In the genomic region with DNA sequence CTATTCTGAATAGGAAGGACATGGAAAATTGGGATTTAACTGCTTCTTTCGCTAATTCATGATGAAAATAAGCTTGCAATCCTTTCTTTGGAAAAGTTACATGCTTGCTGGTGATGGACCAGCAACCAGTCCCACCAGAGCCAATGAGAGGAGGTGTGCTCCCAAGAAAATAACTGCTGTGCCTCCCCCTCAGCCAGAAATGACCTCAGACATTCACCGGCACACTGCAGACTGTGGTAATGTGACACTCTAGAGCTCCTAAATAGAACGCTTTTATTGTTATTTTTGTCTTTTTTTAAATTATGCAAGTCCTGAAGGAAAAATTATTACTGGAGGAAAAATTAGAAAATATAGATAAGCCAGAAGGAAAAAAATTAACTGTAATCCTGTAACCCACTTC, we compare ENCODE assay signal across 10 cellular contexts. TPM values are rescaled to one million over a fixed set of nuclear protein-coding genes. Genes with fewer than 3 reads are reported as not detected.
DNase-seq lines count a peak whose midpoint lies in the region; ATAC-seq and TF ChIP-seq lines count a peak whose summit lies in the region.
"Had no signal": no experiment of that assay in that cellular context is flagged by ENCODE, and none has a peak within 500 bp of the region (broad histone marks: within the 10 kb centered on the region; RNA-seq: fewer than 3 reads in every experiment).

No MANE protein-coding gene starts in this region.

- H3K27me3 ChIP-seq in fibroblast of lung (ENCODE audit: control insufficient read depth, insufficient read depth, low read length) (no peaks in the 10 kb centered on the region), rectal smooth muscle tissue (ENCODE audit: control insufficient read depth, insufficient read depth, low read length) (no peaks in the 10 kb centered on the region)

- TF ChIP-seq CTCF in HFF-Myc (IDR thresholded peaks at IDR 0.05; ENCODE audit: low read depth, low read length, missing control alignments): no peak
- TF ChIP-seq CTCF in VCaP (conservative IDR thresholded peaks at IDR 0.05): no peak
- no peak for TF ChIP-seq CTCF in fibroblast of lung (conservative IDR thresholded peaks at IDR 0.05 in 1 of 2, IDR thresholded peaks at IDR 0.05 in 1 of 2; ENCODE audit: low read depth in 1 of 2, low read length in 2 of 2)

- H3K4me1 ChIP-seq in fibroblast of lung (ENCODE audit: control insufficient read depth, extremely low read depth, insufficient read depth, low read length) (peaks cover 6% of the 10 kb centered on the region), rectal smooth muscle tissue (ENCODE audit: control insufficient read depth, insufficient read depth, low read length) (peaks cover 16% of the 10 kb centered on the region)

- H4K20me1 ChIP-seq in fibroblast of lung (ENCODE audit: control insufficient read depth, extremely low read depth, insufficient read depth, low read length): peaks cover 2% of the 10 kb centered on the region

- H2AFZ ChIP-seq in fibroblast of lung (ENCODE audit: low read length): no peak overlapping the region

- H3K4me3 ChIP-seq in HFF-Myc (replicated peaks; ENCODE audit: low read depth, low read length) (peak overlapping the region; percentile 77), fibroblast of lung (replicated peaks in 1 of 4; ENCODE audit: control extremely low read depth in 1 of 4, insufficient read depth in 1 of 4, low read depth in 3 of 4, low read length in 4 of 4) (peak overlapping the region in 2 of 4 experiments; percentile 22 to 71), rectal smooth muscle tissue (ENCODE audit: low read length) (peak overlapping the region; percentile 71)

- H3K4me2 ChIP-seq in fibroblast of lung (ENCODE audit: extremely low read depth, insufficient read depth, low read length): peak overlapping the region; percentile 69

- H3K79me2 ChIP-seq in fibroblast of lung (ENCODE audit: control insufficient read depth, insufficient read depth, low read length): peaks cover 68% of the 10 kb centered on the region

- H3K36me3 ChIP-seq in fibroblast of lung (ENCODE audit: control insufficient read depth, insufficient read depth, low read length) (peaks cover 3% of the 10 kb centered on the region), rectal smooth muscle tissue (ENCODE audit: control insufficient read depth, insufficient read depth, low read length) (no peaks in the 10 kb centered on the region)

- H3K9ac ChIP-seq in fibroblast of lung (ENCODE audit: insufficient read depth, low read length) (no peak overlapping the region), rectal smooth muscle tissue (ENCODE audit: low read length) (no peak overlapping the region)

- no peak for ATAC-seq in HG02610 (IDR thresholded peaks at IDR 0.05; ENCODE audit: unreplicated experiment)

- no peaks in the 10 kb centered on the region for H3K9me3 ChIP-seq in fibroblast of lung (ENCODE audit: control insufficient read depth, insufficient read depth, low read depth, low read length)

- H3K27ac ChIP-seq in VCaP: peak overlapping the region; percentile 89
- H3K27ac ChIP-seq in fibroblast of lung (ENCODE audit: insufficient read depth, low read length): no peak overlapping the region
- peak overlapping the region; percentile 85 for H3K27ac ChIP-seq in rectal smooth muscle tissue (ENCODE audit: low read depth, low read length)
- H3K27ac ChIP-seq in substantia nigra (ENCODE audit: low read depth, low read length, poor library complexity, severe bottlenecking): no peak overlapping the region

- no peak for DNase-seq in HFF-Myc (ENCODE audit: extremely low read depth, low read depth)
- peak in 1 of 2 donors; percentile 45 for DNase-seq in fibroblast of lung (ENCODE audit: low read depth in 2 of 2)
- no peak for DNase-seq in inferior parietal cortex (ENCODE audit: extremely low spot score)
- DNase-seq in NCI-H146 (lab: John Stamatoyannopoulos, UW): no peak
- DNase-seq in substantia nigra (lab: John Stamatoyannopoulos, UW): no peak
- DNase-seq: activated CD8-positive, alpha-beta memory T cell treated with anti-CD3 and anti-CD28 coated beads for 24 hours; SHP77 had no signal

RNA-seq across cellular contexts. Expression of gene PYGB, which starts 2.6 kb away (rescaled TPM):
- 81.7 and 89.5 TPM in 2 replicates for total RNA-seq in fibroblast of lung
- 37.0 and 45.9 TPM in 2 replicates for polyA plus RNA-seq in fibroblast of lung
- polyA plus RNA-seq in fibroblast of lung (2012): 68.9 and 88.6 TPM in 2 replicates
- polyA minus RNA-seq in fibroblast of lung (ENCODE audit: low replicate concordance): 127 and 141 TPM in 2 replicates

RNA-seq across cellular contexts. Expression of gene ENTPD6, which starts 55.0 kb away (rescaled TPM):
- 49.6 and 56.5 TPM in 2 replicates for total RNA-seq in fibroblast of lung
- polyA plus RNA-seq in fibroblast of lung: 45.7 and 59.9 TPM in 2 replicates
- 42.7 and 61.6 TPM in 2 replicates for polyA plus RNA-seq in fibroblast of lung (2012)
- 84.2 and 94.2 TPM in 2 replicates for polyA minus RNA-seq in fibroblast of lung (ENCODE audit: low replicate concordance)

Comparison
In these comparisons a context has a peak if more than half of its experiments do, and no peak if none do; other contexts are left out.
1. H3K27ac ChIP-seq: peak in VCaP (single experiment) and rectal smooth muscle tissue (single experiment); none in fibroblast of lung (single experiment) and substantia nigra (single experiment).